8 cellular contexts compared by ENCODE assay signal in genomic region chr4:37892641-37893040, GRCh38. TPM values are rescaled to one million over a fixed set of nuclear protein-coding genes. Genes with fewer than 3 reads are reported as not detected.
DNase-seq lines count a peak whose midpoint lies in the region; ATAC-seq and TF ChIP-seq lines count a peak whose summit lies in the region.

No MANE protein-coding gene starts in this region.

- no peaks in the 10 kb centered on the region for H3K27me3 ChIP-seq in dorsolateral prefrontal cortex

- ATAC-seq in GM18519 (IDR thresholded peaks at IDR 0.05; ENCODE audit: low FRiP score, unreplicated experiment) = peak; percentile 30
- peak; percentile 49 for ATAC-seq in HG02938 (IDR thresholded peaks at IDR 0.05; ENCODE audit: unreplicated experiment)

- H3K27ac Mint-ChIP-seq in T-helper 2 cell treated with Interferon-gamma antibody and Interleukin-4, amounts not matched to agents 5 μg/mL and 100 μg/mL, for 36 hours = peak overlapping the region; percentile 82

- TF ChIP-seq CTCF in dorsolateral prefrontal cortex (IDR thresholded peaks at IDR 0.05 in 54 of 56, conservative IDR thresholded peaks at IDR 0.05 in 2 of 56; ENCODE audit: low read depth in 1 of 56, partially characterized antibody in 56 of 56) = no peak

- peak; percentile 66 for DNase-seq in T-helper 2 cell treated with Interferon-gamma antibody and Interleukin-4, amounts not matched to agents 5 μg/mL and 100 μg/mL, for 36 hours (ENCODE audit: low spot score)
- DNase-seq in dorsolateral prefrontal cortex = no peak
- peak; percentile 53 for DNase-seq in stimulated activated naive CD4-positive, alpha-beta T cell treated with Interleukin-2 at 50 U/mL for 16 hours (lab: John Stamatoyannopoulos, UW)
- no peak for DNase-seq in iPS-NIHi11 (ENCODE audit: low spot score)
- DNase-seq in NCI-H187 (lab: John Stamatoyannopoulos, UW) = no peak
- DNase-seq in DMS 273 treated with DMSO at 0.1 percent for 48 hours (lab: John Stamatoyannopoulos, UW) = no peak

- no peaks in the 10 kb centered on the region for H3K9me3 Mint-ChIP-seq in T-helper 2 cell treated with Interferon-gamma antibody and Interleukin-4, amounts not matched to agents 5 μg/mL and 100 μg/mL, for 36 hours

- peak overlapping the region; percentile 86 for H3K4me3 Mint-ChIP-seq in T-helper 2 cell treated with Interferon-gamma antibody and Interleukin-4, amounts not matched to agents 5 μg/mL and 100 μg/mL, for 36 hours

- H3K4me3 ChIP-seq in dorsolateral prefrontal cortex = peak overlapping the region in 37 of 59 donors; percentile 4 to 91 (median 81)

- peaks cover 39% of the 10 kb centered on the region for H3K4me1 Mint-ChIP-seq in T-helper 2 cell treated with Interferon-gamma antibody and Interleukin-4, amounts not matched to agents 5 μg/mL and 100 μg/mL, for 36 hours (ENCODE audit: low read depth)

- peaks cover 7% of the 10 kb centered on the region for H3K36me3 Mint-ChIP-seq in T-helper 2 cell treated with Interferon-gamma antibody and Interleukin-4, amounts not matched to agents 5 μg/mL and 100 μg/mL, for 36 hours (ENCODE audit: low read depth)

- no peaks in the 10 kb centered on the region for H3K27me3 Mint-ChIP-seq in T-helper 2 cell treated with Interferon-gamma antibody and Interleukin-4, amounts not matched to agents 5 μg/mL and 100 μg/mL, for 36 hours (ENCODE audit: low read depth)

- intact Hi-C loops in dorsolateral prefrontal cortex (cut with DNase I) = loop anchor here in 1 of 2 donors (5.0 kb wide), 1 partner anchor 65 kb away; the partner anchor contains the start of gene PGM2

- peak overlapping the region in 11 of 59 donors; percentile 6 to 93 (median 37) for H3K27ac ChIP-seq in dorsolateral prefrontal cortex

RNA-seq across cellular contexts. Expression of gene TBC1D1, which starts 1.8 kb away (rescaled TPM):
- total RNA-seq in dorsolateral prefrontal cortex = 10 to 100 TPM; 33.7 to 80.9 (median 55.9) TPM

Comparison
In these comparisons a context has a peak if more than half of its experiments do, and no peak if none do; other contexts are left out.
1. DNase-seq: peak in T-helper 2 cell treated with Interferon-gamma antibody and Interleukin-4, amounts not matched to agents 5 μg/mL and 100 μg/mL, for 36 hours (single experiment) and stimulated activated naive CD4-positive, alpha-beta T cell treated with Interleukin-2 at 50 U/mL for 16 hours (single experiment); none in dorsolateral prefrontal cortex (0 of 10), iPS-NIHi11 (single experiment), NCI-H187 (0 of 2) and DMS 273 treated with DMSO at 0.1 percent for 48 hours (single experiment).